In the genomic region with DNA sequence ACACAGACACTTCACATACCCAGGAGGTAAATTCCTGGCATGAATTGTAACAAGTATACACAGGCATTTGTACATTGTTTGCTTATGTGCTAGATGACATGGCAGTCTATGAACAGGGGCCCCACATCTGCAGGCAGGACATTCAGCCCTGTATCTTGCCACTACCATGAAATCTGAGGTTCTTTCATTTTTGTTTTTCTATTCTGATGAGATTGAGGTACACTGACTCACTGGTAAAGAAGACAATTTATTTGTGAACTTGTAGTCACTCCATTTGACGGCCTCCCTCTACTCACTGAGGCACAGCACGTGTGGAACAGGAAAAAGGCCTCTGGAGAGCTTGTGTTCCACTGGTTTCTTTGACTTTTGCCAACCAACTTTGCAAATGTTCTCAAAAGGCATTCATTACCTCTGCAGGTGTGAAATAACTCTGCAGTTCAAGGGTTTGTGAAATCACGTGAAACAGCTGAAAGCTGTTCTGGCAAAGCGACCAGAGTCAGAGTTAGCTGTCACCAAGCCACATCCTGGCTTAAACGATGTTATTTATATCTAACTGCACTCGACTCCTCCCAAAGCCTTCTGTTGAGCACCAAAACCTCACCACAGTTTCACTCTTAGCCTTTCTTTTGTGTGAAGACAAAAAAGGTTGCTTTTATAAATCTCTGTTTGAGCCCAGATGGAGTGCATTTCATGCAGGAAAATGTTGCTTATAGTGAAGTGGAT, we compare ENCODE assay signal across 9 cellular contexts.
DNase-seq lines count a peak whose midpoint lies in the region; ATAC-seq and TF ChIP-seq lines count a peak whose summit lies in the region.
"Had no signal": no experiment of that assay in that cellular context is flagged by ENCODE, and none has a peak within 500 bp of the region (broad histone marks: within the 10 kb centered on the region; RNA-seq: fewer than 3 reads in every experiment).

No MANE protein-coding gene starts in this region.

- H3K27ac ChIP-seq in CD4-positive, CD25-positive, alpha-beta regulatory T cell (ENCODE audit: insufficient read depth, low read length, poor library complexity, severe bottlenecking) = peak overlapping the region; percentile 94
- H3K27ac ChIP-seq in thymus (ENCODE audit: low read depth) (peak overlapping the region; percentile 97), SK-N-SH (ENCODE audit: low read depth in 2 of 2, low read length in 1 of 2) (no peak overlapping the region)
- H3K27ac ChIP-seq: thoracic aorta had no signal

- H3K36me3 Mint-ChIP-seq in CD4-positive, CD25-positive, alpha-beta regulatory T cell = peaks cover 4% of the 10 kb centered on the region
- H3K36me3 Mint-ChIP-seq in activated CD4-positive, alpha-beta memory T cell treated with anti-CD3 and anti-CD28 coated beads, Interleukin-2, amount 10 ng/mL, durations not matched to agents 7 days and 5 days (ENCODE audit: low read depth) = peaks cover 41% of the 10 kb centered on the region

- H3K27ac Mint-ChIP-seq in CD4-positive, CD25-positive, alpha-beta regulatory T cell = peak overlapping the region; percentile 98 to 99 (median 98)
- H3K27ac Mint-ChIP-seq in activated CD4-positive, alpha-beta memory T cell treated with anti-CD3 and anti-CD28 coated beads, Interleukin-2, amount 10 ng/mL, durations not matched to agents 7 days and 5 days = peak overlapping the region; percentile 99

- H3K9ac ChIP-seq in SK-N-SH = no peak overlapping the region

- no peaks in the 10 kb centered on the region for H3K9me3 ChIP-seq in CD4-positive, CD25-positive, alpha-beta regulatory T cell (ENCODE audit: control insufficient read depth in 2 of 2, low read length in 2 of 2)
- H3K9me3 ChIP-seq in thymus (ENCODE audit: control insufficient read depth) (no peaks in the 10 kb centered on the region), SK-N-SH (no peaks in the 10 kb centered on the region)
- H3K9me3 ChIP-seq: thoracic aorta had no signal

- peak overlapping the region; percentile 59 to 86 (median 80) for H3K4me3 Mint-ChIP-seq in CD4-positive, CD25-positive, alpha-beta regulatory T cell
- peak overlapping the region; percentile 60 for H3K4me3 Mint-ChIP-seq in activated CD4-positive, alpha-beta memory T cell treated with anti-CD3 and anti-CD28 coated beads, Interleukin-2, amount 10 ng/mL, durations not matched to agents 7 days and 5 days

- no peak for TF ChIP-seq EP300 in SK-N-SH (IDR thresholded peaks at IDR 0.05; ENCODE audit: borderline replicate concordance in 1 of 2, low read depth in 1 of 2, low read length in 1 of 2)

- no peak for TF ChIP-seq CTCF in SK-N-SH (IDR thresholded peaks at IDR 0.05)

- H3K9me3 Mint-ChIP-seq in CD4-positive, CD25-positive, alpha-beta regulatory T cell = peaks cover 0 to 11% (median 0%) of the 10 kb centered on the region in 7 donors
- H3K9me3 Mint-ChIP-seq in activated CD4-positive, alpha-beta memory T cell treated with anti-CD3 and anti-CD28 coated beads, Interleukin-2, amount 10 ng/mL, durations not matched to agents 7 days and 5 days = peaks cover 14% of the 10 kb centered on the region

- no peak overlapping the region for H3K4me2 ChIP-seq in SK-N-SH

- no peak overlapping the region for H2AFZ ChIP-seq in SK-N-SH (ENCODE audit: low read depth)

- no peaks in the 10 kb centered on the region for H4K20me1 ChIP-seq in SK-N-SH (ENCODE audit: insufficient read depth)

- intact Hi-C loops in left colon (cut with DNase I, micrococcal nuclease) = no loop called here

- TF ChIP-seq RAD21 in SK-N-SH (IDR thresholded peaks at IDR 0.05; ENCODE audit: low read length) = no peak

- H3K4me3 ChIP-seq in CD4-positive, CD25-positive, alpha-beta regulatory T cell (ENCODE audit: low read depth, low read length) = peak overlapping the region; percentile 75
- H3K4me3 ChIP-seq in thymus (ENCODE audit: low read length) = no peak overlapping the region
- H3K4me3 ChIP-seq in SK-N-SH (ENCODE audit: low read depth in 2 of 2, low read length in 1 of 2) = no peak overlapping the region
- H3K4me3 ChIP-seq: thoracic aorta had no signal

- H3K4me1 Mint-ChIP-seq in CD4-positive, CD25-positive, alpha-beta regulatory T cell = peaks cover 32 to 84% (median 75%) of the 10 kb centered on the region in 4 donors
- peaks cover 63% of the 10 kb centered on the region for H3K4me1 Mint-ChIP-seq in activated CD4-positive, alpha-beta memory T cell treated with anti-CD3 and anti-CD28 coated beads, Interleukin-2, amount 10 ng/mL, durations not matched to agents 7 days and 5 days

- H3F3A ChIP-seq in SK-N-SH (replicated peaks; ENCODE audit: insufficient read depth) = no peaks in the 10 kb centered on the region

- DNase-seq in CD4-positive, CD25-positive, alpha-beta regulatory T cell = peak; percentile 43 to 97 (median 89)
- peak; percentile 77 for DNase-seq in activated CD4-positive, alpha-beta memory T cell treated with anti-CD3 and anti-CD28 coated beads, Interleukin-2, amount 10 ng/mL, durations not matched to agents 7 days and 5 days
- DNase-seq in left colon (no peak), SK-N-SH (no peak), iPS-NIHi7 (ENCODE audit: extremely low spot score) (no peak)

- POLR2A ChIA-PET in activated CD4-positive, alpha-beta memory T cell treated with anti-CD3 and anti-CD28 coated beads, Interleukin-2, amount 10 ng/mL, durations not matched to agents 7 days and 5 days (lab: Charles Lee) = interaction anchor here (0.7 to 5.2 kb wide), 12 partner anchors 8 to 216 kb away, joined by 3 to 56 read pairs (median 4); no protein-coding TSS in a partner anchor
- POLR2A ChIA-PET in SK-N-SH (lab: Yijun Ruan, JAX) = no interaction called here

- no peaks in the 10 kb centered on the region for H3K27me3 Mint-ChIP-seq in CD4-positive, CD25-positive, alpha-beta regulatory T cell
- H3K27me3 Mint-ChIP-seq in activated CD4-positive, alpha-beta memory T cell treated with anti-CD3 and anti-CD28 coated beads, Interleukin-2, amount 10 ng/mL, durations not matched to agents 7 days and 5 days = peaks cover 2% of the 10 kb centered on the region

- peaks cover 53% of the 10 kb centered on the region for H3K4me1 ChIP-seq in CD4-positive, CD25-positive, alpha-beta regulatory T cell (ENCODE audit: control insufficient read depth, insufficient read depth, low read length, poor library complexity, severe bottlenecking)
- H3K4me1 ChIP-seq in thymus (ENCODE audit: control insufficient read depth, insufficient read depth, low read length) (peaks cover 39% of the 10 kb centered on the region), SK-N-SH (ENCODE audit: control insufficient read depth in 1 of 2, insufficient read depth in 2 of 2, low read depth in 1 of 2, low read length in 1 of 2) (no peaks in the 10 kb centered on the region)

- WGBS in thymus = under 1% methylated on average over 6 of the region's 6 CpGs
- WGBS in SK-N-SH (ENCODE audit: low lambda C conversion rate) = 28% methylated on average over 6 of the region's 6 CpGs

- H3K27me3 ChIP-seq in CD4-positive, CD25-positive, alpha-beta regulatory T cell (ENCODE audit: control insufficient read depth, insufficient read depth, low read length) = no peaks in the 10 kb centered on the region
- H3K27me3 ChIP-seq in thymus (ENCODE audit: control insufficient read depth, insufficient read depth) = no peaks in the 10 kb centered on the region
- H3K27me3 ChIP-seq in SK-N-SH (ENCODE audit: insufficient read depth) = no peaks in the 10 kb centered on the region

- no peaks in the 10 kb centered on the region for H3K79me2 ChIP-seq in SK-N-SH (ENCODE audit: insufficient read depth)

- ATAC-seq in CD4-positive, CD25-positive, alpha-beta regulatory T cell (ENCODE audit: low read depth in 2 of 2) = peak; percentile 93 to 96
- peak; percentile 96 for ATAC-seq in GM21360 (IDR thresholded peaks at IDR 0.05; ENCODE audit: unreplicated experiment)
- peak; percentile 97 for ATAC-seq in HG03575 (IDR thresholded peaks at IDR 0.05; ENCODE audit: extremely low read depth, insufficient number of reproducible peaks, low FRiP score, unreplicated experiment)
- peak; percentile 50 for ATAC-seq in left colon

- CTCF ChIA-PET in activated CD4-positive, alpha-beta memory T cell treated with anti-CD3 and anti-CD28 coated beads, Interleukin-2, amount 10 ng/mL, durations not matched to agents 7 days and 5 days (lab: Charles Lee) = interaction anchor here (1.0 to 1.5 kb wide), 3 partner anchors 8 to 138 kb away, joined by 4 to 7 read pairs (median 5); no protein-coding TSS in a partner anchor
- CTCF ChIA-PET in SK-N-SH (lab: Yijun Ruan, JAX) = no interaction called here

- no peaks in the 10 kb centered on the region for H3K36me3 ChIP-seq in CD4-positive, CD25-positive, alpha-beta regulatory T cell (ENCODE audit: control insufficient read depth, insufficient read depth, low read length)
- H3K36me3 ChIP-seq in thymus (ENCODE audit: control insufficient read depth, insufficient read depth) (no peaks in the 10 kb centered on the region), SK-N-SH (replicated peaks in 1 of 2; ENCODE audit: control insufficient read depth in 1 of 2, insufficient read depth in 2 of 2, low read length in 1 of 2) (no peaks in the 10 kb centered on the region)
- H3K36me3 ChIP-seq: thoracic aorta had no signal

- no peaks in the 10 kb centered on the region for H3K9me2 ChIP-seq in SK-N-SH

TF ChIP-seq in SK-N-SH, 30 proteins besides CTCF, POLR2A, EP300 and RAD21 (continues in another document):
- TF ChIP-seq TCF12 (IDR thresholded peaks at IDR 0.05) = no peak
- TF ChIP-seq IRF3 (IDR thresholded peaks at IDR 0.05; ENCODE audit: low read depth, low read length) = no peak
- no peak for TF ChIP-seq TEAD4 (IDR thresholded peaks at IDR 0.05; ENCODE audit: borderline replicate concordance, insufficient read depth)
- TF ChIP-seq FOXM1 (IDR thresholded peaks at IDR 0.05; ENCODE audit: low read depth) = no peak
- no peak for TF ChIP-seq PBX3 (IDR thresholded peaks at IDR 0.05)
- TF ChIP-seq RFX5 (IDR thresholded peaks at IDR 0.05; ENCODE audit: low read length) = no peak
- TF ChIP-seq SIN3A (IDR thresholded peaks at IDR 0.05; ENCODE audit: borderline replicate concordance, low read depth, low read length) = no peak

Comparison
In these comparisons a context has a peak if more than half of its experiments do, and no peak if none do; other contexts are left out.
1. DNase-seq: peak in CD4-positive, CD25-positive, alpha-beta regulatory T cell (3 of 3) and activated CD4-positive, alpha-beta memory T cell treated with anti-CD3 and anti-CD28 coated beads, Interleukin-2, amount 10 ng/mL, durations not matched to agents 7 days and 5 days (single experiment); none in left colon (0 of 2), SK-N-SH (single experiment) and iPS-NIHi7 (single experiment).
2. H3K27ac ChIP-seq: peak in CD4-positive, CD25-positive, alpha-beta regulatory T cell (single experiment) and thymus (single experiment); none in SK-N-SH (0 of 2).
3. Peak in every context shown above with its lines, with median percentiles within 50 percentile points of each other: ATAC-seq.